In the genomic region with DNA sequence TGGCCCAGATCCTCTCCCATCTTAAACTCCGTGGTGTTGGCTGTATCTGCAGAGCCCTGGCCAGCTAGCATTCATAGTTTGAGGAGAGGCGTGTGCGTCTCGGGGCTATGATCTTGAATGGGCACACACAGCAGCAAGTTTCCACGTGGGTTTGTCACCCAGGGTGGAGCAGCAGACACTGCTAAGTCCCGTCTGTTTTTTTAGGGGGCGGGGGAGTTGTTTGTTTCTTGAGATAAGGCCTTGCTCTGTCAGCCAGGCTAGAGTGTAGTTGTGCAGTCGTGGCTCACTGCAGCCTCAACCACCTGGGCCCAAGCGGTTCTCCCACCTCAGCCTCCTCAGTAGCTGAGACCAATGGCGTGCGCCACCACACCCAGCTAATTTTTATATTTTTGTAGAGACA, we compare ENCODE assay signal across 2 cellular contexts.
TF ChIP-seq lines count a peak whose summit lies in the region.

No MANE protein-coding gene starts in this region.

TF ChIP-seq in HEK293, 187 proteins besides CTCF, POLR2A, EP300 and RAD21:
- TF ChIP-seq ZNF530 (tag by site-specific recombination; IDR thresholded peaks at IDR 0.05; ENCODE audit: low read depth) (no peak), ZIC2 (tag by site-specific recombination; IDR thresholded peaks at IDR 0.05) (no peak), EGR2 (tag by site-specific recombination; IDR thresholded peaks at IDR 0.05; ENCODE audit: low read depth) (0 out of 2 replicates have a peak, but pooled peaks have one; percentile 27), ZXDB (tag by site-specific recombination; IDR thresholded peaks at IDR 0.05) (no peak), ZNF670 (tag by site-specific recombination; IDR thresholded peaks at IDR 0.05; ENCODE audit: low read depth) (no peak), ZNF624 (tag by site-specific recombination; IDR thresholded peaks at IDR 0.05) (no peak), ZNF311 (tag by site-specific recombination; IDR thresholded peaks at IDR 0.05; ENCODE audit: borderline replicate concordance) (no peak), ZBTB20 (tag by site-specific recombination; IDR thresholded peaks at IDR 0.05) (no peak), KLF1 (tag by site-specific recombination; IDR thresholded peaks at IDR 0.05) (peak; percentile 93), ZNF140 (tag by site-specific recombination; IDR thresholded peaks at IDR 0.05) (no peak), GLI2 (tag by site-specific recombination; IDR thresholded peaks at IDR 0.05; ENCODE audit: borderline replicate concordance, low read depth) (no peak), ZNF596 (tag by site-specific recombination; IDR thresholded peaks at IDR 0.05) (no peak), ZNF302 (tag by site-specific recombination; IDR thresholded peaks at IDR 0.05; ENCODE audit: low read depth) (no peak), HOXC10 (CRISPR knock-in tag; IDR thresholded peaks at IDR 0.05) (no peak), ZFHX2 (tag by site-specific recombination; conservative IDR thresholded peaks at IDR 0.05) (0 out of 2 replicates have a peak, but pooled peaks have one; percentile 5)
- TF ChIP-seq, protein P1, sequence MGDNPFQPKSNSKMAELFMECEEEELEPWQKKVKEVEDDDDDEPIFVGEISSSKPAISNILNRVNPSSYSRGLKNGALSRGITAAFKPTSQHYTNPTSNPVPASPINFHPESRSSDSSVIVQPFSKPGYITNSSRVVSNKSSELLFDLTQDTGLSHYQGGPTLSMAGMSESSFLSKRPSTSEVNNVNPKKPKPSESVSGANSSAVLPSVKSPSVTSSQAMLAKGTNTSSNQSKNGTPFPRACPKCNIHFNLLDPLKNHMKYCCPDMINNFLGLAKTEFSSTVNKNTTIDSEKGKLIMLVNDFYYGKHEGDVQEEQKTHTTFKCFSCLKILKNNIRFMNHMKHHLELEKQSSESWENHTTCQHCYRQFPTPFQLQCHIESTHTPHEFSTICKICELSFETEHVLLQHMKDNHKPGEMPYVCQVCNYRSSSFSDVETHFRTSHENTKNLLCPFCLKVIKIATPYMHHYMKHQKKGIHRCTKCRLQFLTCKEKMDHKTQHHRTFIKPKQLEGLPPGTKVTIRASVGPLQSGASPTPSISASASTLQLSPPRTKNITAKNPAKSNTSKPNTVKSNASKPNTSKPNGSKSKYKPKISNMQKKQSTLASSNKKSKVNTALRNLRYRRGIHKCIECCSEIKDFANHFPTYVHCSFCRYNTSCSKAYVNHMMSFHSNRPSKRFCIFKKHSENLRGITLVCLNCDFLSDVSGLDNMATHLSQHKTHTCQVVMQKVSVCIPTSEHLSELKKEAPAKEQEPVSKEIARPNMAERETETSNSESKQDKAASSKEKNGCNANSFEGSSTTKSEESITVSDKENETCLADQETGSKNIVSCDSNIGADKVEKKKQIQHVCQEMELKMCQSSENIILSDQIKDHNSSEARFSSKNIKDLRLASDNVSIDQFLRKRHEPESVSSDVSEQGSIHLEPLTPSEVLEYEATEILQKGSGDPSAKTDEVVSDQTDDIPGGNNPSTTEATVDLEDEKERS (tag by site-specific recombination; IDR thresholded peaks at IDR 0.05) = no peak
- TF ChIP-seq, protein P2, sequence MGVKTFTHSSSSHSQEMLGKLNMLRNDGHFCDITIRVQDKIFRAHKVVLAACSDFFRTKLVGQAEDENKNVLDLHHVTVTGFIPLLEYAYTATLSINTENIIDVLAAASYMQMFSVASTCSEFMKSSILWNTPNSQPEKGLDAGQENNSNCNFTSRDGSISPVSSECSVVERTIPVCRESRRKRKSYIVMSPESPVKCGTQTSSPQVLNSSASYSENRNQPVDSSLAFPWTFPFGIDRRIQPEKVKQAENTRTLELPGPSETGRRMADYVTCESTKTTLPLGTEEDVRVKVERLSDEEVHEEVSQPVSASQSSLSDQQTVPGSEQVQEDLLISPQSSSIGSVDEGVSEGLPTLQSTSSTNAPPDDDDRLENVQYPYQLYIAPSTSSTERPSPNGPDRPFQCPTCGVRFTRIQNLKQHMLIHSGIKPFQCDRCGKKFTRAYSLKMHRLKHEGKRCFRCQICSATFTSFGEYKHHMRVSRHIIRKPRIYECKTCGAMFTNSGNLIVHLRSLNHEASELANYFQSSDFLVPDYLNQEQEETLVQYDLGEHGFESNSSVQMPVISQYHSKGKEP (tag by site-specific recombination; IDR thresholded peaks at IDR 0.05) = no peak

TF ChIP-seq in K562, 482 proteins besides CTCF, POLR2A, EP300 and RAD21 (continues in another document):
- TF ChIP-seq DACH1 (IDR thresholded peaks at IDR 0.05; ENCODE audit: partially characterized antibody) (no peak), CCNT2 (IDR thresholded peaks at IDR 0.05; ENCODE audit: borderline replicate concordance, extremely low read depth, insufficient read length, low read depth, low read length) (no peak), CBFA2T3 (IDR thresholded peaks at IDR 0.05) (peak; percentile 43), KAT7 (CRISPR knock-in tag; IDR thresholded peaks at IDR 0.05; ENCODE audit: borderline replicate concordance) (no peak), BHLHE40 (IDR thresholded peaks at IDR 0.05; ENCODE audit: low read length) (no peak), SMARCA5 (IDR thresholded peaks at IDR 0.05) (no peak), TAF9B (IDR thresholded peaks at IDR 0.05; ENCODE audit: partially characterized antibody) (no peak), CBFA2T2 (conservative IDR thresholded peaks at IDR 0.05) (0 out of 2 replicates have a peak, but pooled peaks have one; percentile 11), BRF1 (IDR thresholded peaks at IDR 0.05; ENCODE audit: borderline replicate concordance, extremely low read depth, insufficient read length) (no peak), SREBF1 (IDR thresholded peaks at IDR 0.05; ENCODE audit: borderline replicate concordance, low read depth, low read length) (no peak), ZFP36 (IDR thresholded peaks at IDR 0.05; ENCODE audit: low read depth, low read length, partially characterized antibody) (no peak), L3MBTL2 (IDR thresholded peaks at IDR 0.05) (peak; percentile 35; the same call in 1 of the 2 replicates), ZNF75A (CRISPR knock-in tag; IDR thresholded peaks at IDR 0.05) (no peak), MTA2 (IDR thresholded peaks at IDR 0.05; ENCODE audit: low read depth) (no peak), HNRNPL (IDR thresholded peaks at IDR 0.05; ENCODE audit: low read depth, low read length) (no peak), NEUROD1 (IDR thresholded peaks at IDR 0.05; ENCODE audit: borderline replicate concordance, low read depth, low read length, partially characterized antibody) (no peak), ZNF146 (CRISPR knock-in tag; IDR thresholded peaks at IDR 0.05; ENCODE audit: unreplicated experiment) (no peak), PRMT5 (CRISPR knock-in tag; IDR thresholded peaks at IDR 0.05) (no peak), NR1H2 (CRISPR knock-in tag; IDR thresholded peaks at IDR 0.05) (no peak), SRSF3 (IDR thresholded peaks at IDR 0.05; ENCODE audit: insufficient read depth, low read length) (no peak), PTRF (tag; IDR thresholded peaks at IDR 0.05) (no peak), ZNF668 (CRISPR knock-in tag; IDR thresholded peaks at IDR 0.05) (no peak), NONO (IDR thresholded peaks at IDR 0.05; ENCODE audit: low read depth in 2 of 2, low read length in 1 of 2) (no peak), SRF (CRISPR knock-in tag; IDR thresholded peaks at IDR 0.05) (no peak), JUN (IDR thresholded peaks at IDR 0.05; ENCODE audit: borderline replicate concordance, low read depth, low read length) (no peak), JUN (CRISPR knock-in tag; IDR thresholded peaks at IDR 0.05; ENCODE audit: borderline replicate concordance) (no peak), TRIM28 (IDR thresholded peaks at IDR 0.05) (no peak), MCM3 (IDR thresholded peaks at IDR 0.05) (no peak), MTA1 (IDR thresholded peaks at IDR 0.05; ENCODE audit: borderline replicate concordance) (no peak), NELFE (IDR thresholded peaks at IDR 0.05; ENCODE audit: insufficient read depth, insufficient read length) (no peak)
- TF ChIP-seq, protein P3, sequence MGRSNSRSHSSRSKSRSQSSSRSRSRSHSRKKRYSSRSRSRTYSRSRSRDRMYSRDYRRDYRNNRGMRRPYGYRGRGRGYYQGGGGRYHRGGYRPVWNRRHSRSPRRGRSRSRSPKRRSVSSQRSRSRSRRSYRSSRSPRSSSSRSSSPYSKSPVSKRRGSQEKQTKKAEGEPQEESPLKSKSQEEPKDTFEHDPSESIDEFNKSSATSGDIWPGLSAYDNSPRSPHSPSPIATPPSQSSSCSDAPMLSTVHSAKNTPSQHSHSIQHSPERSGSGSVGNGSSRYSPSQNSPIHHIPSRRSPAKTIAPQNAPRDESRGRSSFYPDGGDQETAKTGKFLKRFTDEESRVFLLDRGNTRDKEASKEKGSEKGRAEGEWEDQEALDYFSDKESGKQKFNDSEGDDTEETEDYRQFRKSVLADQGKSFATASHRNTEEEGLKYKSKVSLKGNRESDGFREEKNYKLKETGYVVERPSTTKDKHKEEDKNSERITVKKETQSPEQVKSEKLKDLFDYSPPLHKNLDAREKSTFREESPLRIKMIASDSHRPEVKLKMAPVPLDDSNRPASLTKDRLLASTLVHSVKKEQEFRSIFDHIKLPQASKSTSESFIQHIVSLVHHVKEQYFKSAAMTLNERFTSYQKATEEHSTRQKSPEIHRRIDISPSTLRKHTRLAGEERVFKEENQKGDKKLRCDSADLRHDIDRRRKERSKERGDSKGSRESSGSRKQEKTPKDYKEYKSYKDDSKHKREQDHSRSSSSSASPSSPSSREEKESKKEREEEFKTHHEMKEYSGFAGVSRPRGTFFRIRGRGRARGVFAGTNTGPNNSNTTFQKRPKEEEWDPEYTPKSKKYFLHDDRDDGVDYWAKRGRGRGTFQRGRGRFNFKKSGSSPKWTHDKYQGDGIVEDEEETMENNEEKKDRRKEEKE (IDR thresholded peaks at IDR 0.05; ENCODE audit: borderline replicate concordance in 1 of 2, control insufficient read depth in 1 of 2, low read depth in 2 of 2, low read length in 1 of 2) = no peak
- TF ChIP-seq, protein P4, sequence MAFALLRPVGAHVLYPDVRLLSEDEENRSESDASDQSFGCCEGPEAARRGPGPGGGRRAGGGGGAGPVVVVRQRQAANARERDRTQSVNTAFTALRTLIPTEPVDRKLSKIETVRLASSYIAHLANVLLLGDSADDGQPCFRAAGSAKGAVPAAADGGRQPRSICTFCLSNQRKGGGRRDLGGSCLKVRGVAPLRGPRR (CRISPR knock-in tag; IDR thresholded peaks at IDR 0.05) = no peak
- TF ChIP-seq, protein P5, sequence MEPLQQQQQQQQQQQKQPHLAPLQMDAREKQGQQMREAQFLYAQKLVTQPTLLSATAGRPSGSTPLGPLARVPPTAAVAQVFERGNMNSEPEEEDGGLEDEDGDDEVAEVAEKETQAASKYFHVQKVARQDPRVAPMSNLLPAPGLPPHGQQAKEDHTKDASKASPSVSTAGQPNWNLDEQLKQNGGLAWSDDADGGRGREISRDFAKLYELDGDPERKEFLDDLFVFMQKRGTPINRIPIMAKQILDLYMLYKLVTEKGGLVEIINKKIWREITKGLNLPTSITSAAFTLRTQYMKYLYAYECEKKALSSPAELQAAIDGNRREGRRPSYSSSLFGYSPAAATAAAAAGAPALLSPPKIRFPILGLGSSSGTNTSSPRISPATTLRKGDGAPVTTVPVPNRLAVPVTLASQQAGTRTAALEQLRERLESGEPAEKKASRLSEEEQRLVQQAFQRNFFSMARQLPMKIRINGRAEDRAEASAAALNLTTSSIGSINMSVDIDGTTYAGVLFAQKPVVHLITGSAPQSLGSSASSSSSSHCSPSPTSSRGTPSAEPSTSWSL (CRISPR knock-in tag; IDR thresholded peaks at IDR 0.05; ENCODE audit: borderline replicate concordance) = no peak
- TF ChIP-seq, protein P6, sequence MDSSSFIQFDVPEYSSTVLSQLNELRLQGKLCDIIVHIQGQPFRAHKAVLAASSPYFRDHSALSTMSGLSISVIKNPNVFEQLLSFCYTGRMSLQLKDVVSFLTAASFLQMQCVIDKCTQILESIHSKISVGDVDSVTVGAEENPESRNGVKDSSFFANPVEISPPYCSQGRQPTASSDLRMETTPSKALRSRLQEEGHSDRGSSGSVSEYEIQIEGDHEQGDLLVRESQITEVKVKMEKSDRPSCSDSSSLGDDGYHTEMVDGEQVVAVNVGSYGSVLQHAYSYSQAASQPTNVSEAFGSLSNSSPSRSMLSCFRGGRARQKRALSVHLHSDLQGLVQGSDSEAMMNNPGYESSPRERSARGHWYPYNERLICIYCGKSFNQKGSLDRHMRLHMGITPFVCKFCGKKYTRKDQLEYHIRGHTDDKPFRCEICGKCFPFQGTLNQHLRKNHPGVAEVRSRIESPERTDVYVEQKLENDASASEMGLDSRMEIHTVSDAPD (CRISPR knock-in tag; IDR thresholded peaks at IDR 0.05) = no peak
- TF ChIP-seq, protein P7, sequence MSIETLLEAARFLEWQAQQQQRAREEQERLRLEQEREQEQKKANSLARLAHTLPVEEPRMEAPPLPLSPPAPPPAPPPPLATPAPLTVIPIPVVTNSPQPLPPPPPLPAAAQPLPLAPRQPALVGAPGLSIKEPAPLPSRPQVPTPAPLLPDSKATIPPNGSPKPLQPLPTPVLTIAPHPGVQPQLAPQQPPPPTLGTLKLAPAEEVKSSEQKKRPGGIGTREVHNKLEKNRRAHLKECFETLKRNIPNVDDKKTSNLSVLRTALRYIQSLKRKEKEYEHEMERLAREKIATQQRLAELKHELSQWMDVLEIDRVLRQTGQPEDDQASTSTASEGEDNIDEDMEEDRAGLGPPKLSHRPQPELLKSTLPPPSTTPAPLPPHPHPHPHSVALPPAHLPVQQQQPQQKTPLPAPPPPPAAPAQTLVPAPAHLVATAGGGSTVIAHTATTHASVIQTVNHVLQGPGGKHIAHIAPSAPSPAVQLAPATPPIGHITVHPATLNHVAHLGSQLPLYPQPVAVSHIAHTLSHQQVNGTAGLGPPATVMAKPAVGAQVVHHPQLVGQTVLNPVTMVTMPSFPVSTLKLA (conservative IDR thresholded peaks at IDR 0.05) = peak; percentile 47 to 57; a peak in 3 of 4 replicates
- TF ChIP-seq, protein P8, sequence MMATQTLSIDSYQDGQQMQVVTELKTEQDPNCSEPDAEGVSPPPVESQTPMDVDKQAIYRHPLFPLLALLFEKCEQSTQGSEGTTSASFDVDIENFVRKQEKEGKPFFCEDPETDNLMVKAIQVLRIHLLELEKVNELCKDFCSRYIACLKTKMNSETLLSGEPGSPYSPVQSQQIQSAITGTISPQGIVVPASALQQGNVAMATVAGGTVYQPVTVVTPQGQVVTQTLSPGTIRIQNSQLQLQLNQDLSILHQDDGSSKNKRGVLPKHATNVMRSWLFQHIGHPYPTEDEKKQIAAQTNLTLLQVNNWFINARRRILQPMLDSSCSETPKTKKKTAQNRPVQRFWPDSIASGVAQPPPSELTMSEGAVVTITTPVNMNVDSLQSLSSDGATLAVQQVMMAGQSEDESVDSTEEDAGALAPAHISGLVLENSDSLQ (IDR thresholded peaks at IDR 0.05) = no peak
